7 cellular contexts compared by ENCODE assay signal in the genomic region with DNA sequence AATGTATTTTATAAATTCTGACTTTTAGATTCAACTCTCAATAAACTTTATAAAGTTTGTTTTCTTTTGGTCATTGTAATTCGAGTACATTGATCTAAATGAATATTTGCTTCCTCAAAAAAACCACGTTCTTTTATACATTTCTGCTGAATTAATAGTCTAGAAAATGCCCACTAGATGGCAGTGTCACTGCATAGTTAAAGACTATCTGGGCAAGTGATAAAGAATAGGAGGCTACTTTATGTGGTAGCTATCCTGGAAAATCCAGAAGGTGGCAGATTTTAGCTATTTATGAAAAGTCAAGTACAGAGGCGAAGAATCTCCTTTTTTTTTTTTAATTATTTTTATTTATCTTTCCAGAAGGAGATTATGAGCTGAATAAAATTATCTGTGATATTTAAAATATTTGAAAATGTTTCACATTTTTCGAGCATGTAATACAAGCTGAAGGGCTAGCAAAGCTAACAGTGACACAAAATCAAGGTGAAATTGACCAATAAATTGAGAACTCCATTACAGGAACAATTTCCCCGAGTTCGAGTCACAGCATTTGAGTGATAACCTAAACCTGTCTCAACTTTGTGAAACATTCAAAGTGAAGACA.
DNase-seq lines count a peak whose midpoint lies in the region; ATAC-seq and TF ChIP-seq lines count a peak whose summit lies in the region.

No MANE protein-coding gene starts in this region.

- in situ Hi-C loops in G401 (cut with HindIII; ENCODE audit: low sequenced_read_pairs): no loop called here
- in situ Hi-C loops in astrocyte of the cerebellum (cut with HindIII; ENCODE audit: low sequenced_read_pairs): no loop called here

- no peaks in the 10 kb centered on the region for H3K9me3 ChIP-seq in stomach

- H3K4me1 ChIP-seq in stomach: no peaks in the 10 kb centered on the region

- H3K27ac ChIP-seq in HL-60 (replicated peaks) (no peak overlapping the region), stomach (no peak overlapping the region)

- peak; percentile 91 for DNase-seq in G401 (ENCODE audit: low spot score)
- peak; percentile 38 to 73 for DNase-seq in HL-60 (ENCODE audit: low read depth in 1 of 2, low spot score in 1 of 2)
- peak; percentile 60 to 87 for DNase-seq in NCI-H524 (lab: John Stamatoyannopoulos, UW)
- peak; percentile 64 for DNase-seq in astrocyte of the cerebellum (ENCODE audit: low read depth)
- peak; percentile 57 for DNase-seq in iPS-NIHi11 (ENCODE audit: low spot score)
- no peak for DNase-seq in stomach

- no peak for TF ChIP-seq EP300 in stomach (IDR thresholded peaks at IDR 0.05)

- H3K4me3 ChIP-seq in HL-60 (replicated peaks; ENCODE audit: insufficient read depth, low read length): no peak overlapping the region
- no peak overlapping the region for H3K4me3 ChIP-seq in astrocyte of the cerebellum (ENCODE audit: low read depth, low read length)
- H3K4me3 ChIP-seq in stomach: no peak overlapping the region

- intact Hi-C loops in stomach (cut with DNase I; ENCODE audit: low total_unique reads): no loop called here

- no peak for TF ChIP-seq POLR2A in stomach (IDR thresholded peaks at IDR 0.05)

- ATAC-seq in GM21390 (IDR thresholded peaks at IDR 0.05; ENCODE audit: unreplicated experiment): peak; percentile 87

- no peaks in the 10 kb centered on the region for H3K36me3 ChIP-seq in stomach

- H3K27me3 ChIP-seq in HL-60 (ENCODE audit: insufficient read depth, poor library complexity, severe bottlenecking) (no peaks in the 10 kb centered on the region), stomach (peaks cover 0 to 3% (median 0%) of the 10 kb centered on the region in 3 donors)

- 14 to 25% (median 18%) methylated on average over 6 of the region's 6 CpGs for WGBS in stomach, 5 donors

- TF ChIP-seq CTCF in HL-60 (IDR thresholded peaks at IDR 0.05; ENCODE audit: insufficient read depth, low read length) (peak; percentile 49), astrocyte of the cerebellum (IDR thresholded peaks at IDR 0.05; ENCODE audit: low read depth, low read length, missing control alignments) (peak; percentile 64), stomach (IDR thresholded peaks at IDR 0.05) (peak in 5 of 7 experiments; percentile 45 to 83 (median 66))
